Comparison of ENCODE assay signal across 27 cellular contexts in genomic region chr5:166088389-166089039, GRCh38.
"Had no signal": no experiment of that assay in that cellular context is flagged by ENCODE, and none has a peak within 500 bp of the region (broad histone marks: within the 10 kb centered on the region; RNA-seq: fewer than 3 reads in every experiment).

No MANE protein-coding gene starts in this region.

- H3K4me3 ChIP-seq: esophagus muscularis mucosa, heart right ventricle, pancreas, prostate gland, skin epidermis, stomach, thyroid gland, upper lobe of left lung, vagina had no signal

- DNase-seq: activated CD4-positive, alpha-beta T cell treated with anti-CD3 and anti-CD28 coated beads for 4 hours; activated CD4-positive, alpha-beta T cell treated with anti-CD3 and anti-CD28 coated beads, Interleukin-2, amount 50 U/mL, for 4 hours; activated effector memory CD4-positive, alpha-beta T cell treated with Interleukin-2 at 50 U/mL for 16 hours; activated naive CD4-positive, alpha-beta T cell treated with Interleukin-2 at 50 U/mL for 16 hours; activated T-cell treated with anti-CD3 and anti-CD28 coated beads for 4 hours; activated T-cell treated with anti-CD3 and anti-CD28 coated beads, Interleukin-2, amount 50 U/mL, for 72 hours; anterior cingulate cortex; endodermal cell; foreskin melanocyte; heart right ventricle; immature natural killer cell; kidney; left colon; mammary epithelial cell; naive B cell; nephron progenitor cell; pancreas; retina; stimulated activated CD4-positive, alpha-beta T cell treated with anti-CD3 and anti-CD28 coated beads, Interleukin-12 subunit alpha, Interleukin-12 subunit beta, amount 100 ng/mL, for 4 hours; stimulated activated CD4-positive, alpha-beta T cell treated with anti-CD3 and anti-CD28 coated beads, Interleukin-4, amount 100 ng/mL, for 24 hours; stomach; thyroid gland; upper lobe of left lung had no signal

- H3K27me3 ChIP-seq: esophagus muscularis mucosa, pancreas, stomach, thyroid gland, upper lobe of left lung, vagina had no signal

- H3K4me1 ChIP-seq: esophagus muscularis mucosa, heart right ventricle, pancreas, prostate gland, stomach, thyroid gland, upper lobe of left lung, vagina had no signal

- H3K9me3 ChIP-seq: esophagus muscularis mucosa, pancreas, prostate gland, thyroid gland, upper lobe of left lung, vagina had no signal

- H3K27ac ChIP-seq: esophagus muscularis mucosa, heart right ventricle, pancreas, prostate gland, skin epidermis, stomach, thyroid gland, upper lobe of left lung, vagina had no signal

- H3K36me3 ChIP-seq: esophagus muscularis mucosa, heart right ventricle, pancreas, prostate gland, stomach, thyroid gland, upper lobe of left lung, vagina had no signal
